ENCODE assay signal across 1 cellular context in genomic region chr17:77208217-77208808, GRCh38.
A peak's percentile ranks its signal among the peaks of the same experiment; 100 is the strongest.
TF ChIP-seq lines count a peak whose summit lies in the region.

No MANE protein-coding gene starts in this region.

TF ChIP-seq in HepG2, 621 proteins besides CTCF, POLR2A, EP300 and RAD21 (continued from another document):
- TF ChIP-seq ZNF331 (CRISPR knock-in tag; IDR thresholded peaks at IDR 0.05), result peak; percentile 56
- peak; percentile 77 for TF ChIP-seq RARA (CRISPR knock-in tag; IDR thresholded peaks at IDR 0.05)
- peak; percentile 50; the same call in 1 of the 2 replicates for TF ChIP-seq REPIN1 (CRISPR knock-in tag; IDR thresholded peaks at IDR 0.05; ENCODE audit: borderline replicate concordance, low read depth)
- TF ChIP-seq ZNF747 (CRISPR knock-in tag; IDR thresholded peaks at IDR 0.05; ENCODE audit: borderline replicate concordance), result 0 out of 2 replicates have a peak, but pooled peaks have one; percentile 47
- TF ChIP-seq ZNF205 (CRISPR knock-in tag; IDR thresholded peaks at IDR 0.05), result peak; percentile 37; the same call in 1 of the 2 replicates
- TF ChIP-seq ZNF430 (CRISPR knock-in tag; IDR thresholded peaks at IDR 0.05), result peak; percentile 33; the same call in 1 of the 2 replicates
- peak; percentile 56 to 57; a peak in 3 of 4 replicates for TF ChIP-seq HMGXB4 (CRISPR knock-in tag; IDR thresholded peaks at IDR 0.05; ENCODE audit: borderline replicate concordance in 1 of 2, low read depth in 1 of 2)
- peak; percentile 24; the same call in 1 of the 2 replicates for TF ChIP-seq MLX (CRISPR knock-in tag; IDR thresholded peaks at IDR 0.05)
- peak; percentile 52 for TF ChIP-seq SOX5 (CRISPR knock-in tag; IDR thresholded peaks at IDR 0.05; ENCODE audit: borderline replicate concordance)
- 0 out of 2 replicates have a peak, but pooled peaks have one; percentile 44 for TF ChIP-seq ZNF644 (CRISPR knock-in tag; IDR thresholded peaks at IDR 0.05; ENCODE audit: low read depth)
- TF ChIP-seq ZFP36L1 (CRISPR knock-in tag; IDR thresholded peaks at IDR 0.05), result peak; percentile 68
- no peak for TF ChIP-seq FOXP1 (IDR thresholded peaks at IDR 0.05)
- peak; percentile 53; the same call in 1 of the 2 replicates for TF ChIP-seq FOXP1 (CRISPR knock-in tag; IDR thresholded peaks at IDR 0.05)
- peak; percentile 72; the same call in 1 of the 2 replicates for TF ChIP-seq TGIF2 (CRISPR knock-in tag; IDR thresholded peaks at IDR 0.05)
- TF ChIP-seq ZNF232 (CRISPR knock-in tag; IDR thresholded peaks at IDR 0.05; ENCODE audit: borderline replicate concordance), result no peak
- TF ChIP-seq ZFP1 (CRISPR knock-in tag; IDR thresholded peaks at IDR 0.05), result peak; percentile 64; the same call in 1 of the 2 replicates
- peak; percentile 78 for TF ChIP-seq IRF2 (CRISPR knock-in tag; IDR thresholded peaks at IDR 0.05)
- TF ChIP-seq ZZZ3 (CRISPR knock-in tag; IDR thresholded peaks at IDR 0.05; ENCODE audit: borderline replicate concordance), result no peak
- peak; percentile 60 for TF ChIP-seq ZFY (CRISPR knock-in tag; IDR thresholded peaks at IDR 0.05)
- no peak for TF ChIP-seq AGO2 (optimal IDR thresholded peaks at IDR 0.05; ENCODE audit: low read depth, low read length)
- TF ChIP-seq ZFP91 (CRISPR knock-in tag; IDR thresholded peaks at IDR 0.05; ENCODE audit: borderline replicate concordance), result 0 out of 2 replicates have a peak, but pooled peaks have one; percentile 31
- peak; percentile 20; the same call in 1 of the 2 replicates for TF ChIP-seq POGZ (CRISPR knock-in tag; IDR thresholded peaks at IDR 0.05)
